13 cellular contexts compared by ENCODE assay signal in the genomic region with DNA sequence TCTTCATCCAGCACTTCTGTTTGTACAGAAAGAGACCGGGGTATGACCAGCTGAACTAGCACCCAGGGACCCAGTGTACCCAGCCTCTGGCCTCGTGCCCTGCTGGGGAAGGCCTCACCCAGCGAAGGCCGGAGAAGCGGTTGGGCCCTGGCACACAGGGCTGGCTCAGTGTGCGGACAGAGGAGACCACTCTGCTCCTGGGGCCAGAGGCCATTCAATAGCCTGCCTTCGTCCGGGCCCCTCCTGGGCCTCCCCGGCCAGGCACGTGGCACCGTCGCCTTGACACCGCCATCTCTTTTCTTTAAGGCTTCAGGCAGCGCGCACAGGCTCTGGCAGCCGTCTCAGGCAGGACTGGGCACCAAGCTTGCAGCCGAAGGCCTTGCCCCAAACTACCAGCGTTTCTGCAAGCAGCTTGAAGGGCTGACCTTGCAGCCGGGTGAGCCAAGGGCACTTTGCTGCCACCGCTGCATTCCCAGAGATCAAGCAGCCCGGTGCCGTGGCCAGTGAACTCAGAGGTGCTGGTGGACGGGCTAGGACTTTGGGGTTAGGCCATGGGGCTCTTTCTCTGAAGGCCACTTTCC. TPM values are rescaled to one million over a fixed set of nuclear protein-coding genes. Genes with fewer than 3 reads are reported as not detected.
DNase-seq lines count a peak whose midpoint lies in the region; ATAC-seq and TF ChIP-seq lines count a peak whose summit lies in the region.
"Had no signal": no experiment of that assay in that cellular context is flagged by ENCODE, and none has a peak within 500 bp of the region (broad histone marks: within the 10 kb centered on the region; RNA-seq: fewer than 3 reads in every experiment).

No MANE protein-coding gene starts in this region.

- no peak overlapping the region for H3K4me3 Mint-ChIP-seq in osteocyte (ENCODE audit: unreplicated experiment)
- H3K4me3 Mint-ChIP-seq: stimulated activated naive B cell treated with anti-CD40 and anti-IgM and Interleukin-4, amounts not matched to agents 10 μg/mL and 1 μg/mL and 100 μg/mL, for 72 hours had no signal

- intact Hi-C loops in ascending aorta (cut with DNase I) (loop anchor here (10.0 kb wide), 3 partner anchors 184 to 1266 kb away; a partner anchor contains a TSS), heart right ventricle (cut with DNase I) (loop anchor here in 1 of 10 donors (10.0 kb wide), 1 partner anchor 126 kb away; no protein-coding TSS in a partner anchor), uterus (cut with DNase I; ENCODE audit: low total_unique reads) (no loop called here)

- no peaks in the 10 kb centered on the region for H3K27me3 ChIP-seq in ascending aorta
- H3K27me3 ChIP-seq in heart right ventricle, result no peaks in the 10 kb centered on the region
- H3K27me3 ChIP-seq in uterus, result no peaks in the 10 kb centered on the region
- no peaks in the 10 kb centered on the region for H3K27me3 ChIP-seq in BE2C

- ATAC-seq in heart right ventricle (peak; percentile 8 to 53 (median 29)), HG02970 (IDR thresholded peaks at IDR 0.05; ENCODE audit: low FRiP score, unreplicated experiment) (no peak)
- ATAC-seq: activated naive CD4-positive, alpha-beta T cell treated with anti-CD3 and anti-CD28 coated beads, Interleukin-2, amount 50 U/mL, for 72 hours; stimulated activated naive B cell treated with anti-CD40 and anti-IgM and Interleukin-4, amounts not matched to agents 10 μg/mL and 1 μg/mL and 100 μg/mL, for 72 hours had no signal

- H3K27ac Mint-ChIP-seq in osteocyte (ENCODE audit: unreplicated experiment), result peak overlapping the region; percentile 91
- H3K27ac Mint-ChIP-seq: stimulated activated naive B cell treated with anti-CD40 and anti-IgM and Interleukin-4, amounts not matched to agents 10 μg/mL and 1 μg/mL and 100 μg/mL, for 72 hours had no signal

- H3K27ac ChIP-seq in ascending aorta, result peak overlapping the region; percentile 74 to 87
- H3K27ac ChIP-seq in heart right ventricle, result peak overlapping the region; percentile 78 to 88 (median 82)
- H3K27ac ChIP-seq in uterus, result peak overlapping the region; percentile 85 to 89

- TF ChIP-seq CTCF in ascending aorta (IDR thresholded peaks at IDR 0.05), result no peak
- no peak for TF ChIP-seq CTCF in heart right ventricle (IDR thresholded peaks at IDR 0.05)
- TF ChIP-seq CTCF in osteocyte (IDR thresholded peaks at IDR 0.05), result no peak
- TF ChIP-seq CTCF in uterus (IDR thresholded peaks at IDR 0.05), result no peak
- no peak for TF ChIP-seq CTCF in BE2C (IDR thresholded peaks at IDR 0.05; ENCODE audit: low read depth, low read length)

- WGBS in heart right ventricle, 2 donors, result 69 to 71% methylated on average over 23 of the region's 23 CpGs

- no peak for TF ChIP-seq POLR2A in uterus (IDR thresholded peaks at IDR 0.05)

- peaks cover 27% of the 10 kb centered on the region for H3K4me1 Mint-ChIP-seq in osteocyte (ENCODE audit: unreplicated experiment)

- DNase-seq in ascending aorta (ENCODE audit: low spot score in 2 of 2) (no peak), heart right ventricle (peak in 1 of 2 donors; percentile 51), osteocyte (ENCODE audit: extremely low spot score, unreplicated experiment) (no peak), uterus (peak; percentile 31 to 35), BE2C (no peak), NCI-H187 treated with DMSO at 0.1 percent for 48 hours (lab: John Stamatoyannopoulos, UW) (no peak), Kasumi-1 (lab: John Stamatoyannopoulos, UW) (no peak)
- DNase-seq: activated CD8-positive, alpha-beta memory T cell treated with anti-CD3 and anti-CD28 coated beads for 24 hours; effector memory CD4-positive, alpha-beta T cell; stimulated activated CD4-positive, alpha-beta T cell treated with anti-CD3 and anti-CD28 coated beads, Interleukin-2, amount 100 ng/mL, for 24 hours; stimulated activated naive B cell treated with anti-CD40 and anti-IgM and Interleukin-4, amounts not matched to agents 10 μg/mL and 1 μg/mL and 100 μg/mL, for 72 hours had no signal

- H3K9me3 Mint-ChIP-seq in osteocyte (ENCODE audit: unreplicated experiment), result no peaks in the 10 kb centered on the region
- H3K9me3 Mint-ChIP-seq: activated naive CD4-positive, alpha-beta T cell treated with anti-CD3 and anti-CD28 coated beads, Interleukin-2, amount 50 U/mL, for 72 hours; stimulated activated naive B cell treated with anti-CD40 and anti-IgM and Interleukin-4, amounts not matched to agents 10 μg/mL and 1 μg/mL and 100 μg/mL, for 72 hours had no signal

- H3K4me3 ChIP-seq in ascending aorta, result no peak overlapping the region
- H3K4me3 ChIP-seq in heart right ventricle, result no peak overlapping the region
- no peak overlapping the region for H3K4me3 ChIP-seq in uterus
- H3K4me3 ChIP-seq in BE2C (ENCODE audit: low read depth, low read length), result no peak overlapping the region

- H3K27me3 Mint-ChIP-seq in osteocyte (ENCODE audit: unreplicated experiment), result no peaks in the 10 kb centered on the region
- H3K27me3 Mint-ChIP-seq: stimulated activated naive B cell treated with anti-CD40 and anti-IgM and Interleukin-4, amounts not matched to agents 10 μg/mL and 1 μg/mL and 100 μg/mL, for 72 hours had no signal

- H3K4me1 ChIP-seq in ascending aorta (peaks cover 9 to 18% of the 10 kb centered on the region in 2 donors), heart right ventricle (peaks cover 21 to 48% (median 36%) of the 10 kb centered on the region in 9 donors), uterus (peaks cover 7 to 9% of the 10 kb centered on the region in 2 donors), BE2C (no peaks in the 10 kb centered on the region; the same call in 1 of the 2 replicates)

- H3K9me3 ChIP-seq in ascending aorta (no peaks in the 10 kb centered on the region), heart right ventricle (no peaks in the 10 kb centered on the region), uterus (no peaks in the 10 kb centered on the region), BE2C (no peaks in the 10 kb centered on the region)

- H3K36me3 Mint-ChIP-seq in osteocyte (ENCODE audit: unreplicated experiment), result peaks cover 8% of the 10 kb centered on the region
- H3K36me3 Mint-ChIP-seq: activated naive CD4-positive, alpha-beta T cell treated with anti-CD3 and anti-CD28 coated beads, Interleukin-2, amount 50 U/mL, for 72 hours had no signal

- H3K36me3 ChIP-seq in ascending aorta (peaks cover 24 to 35% of the 10 kb centered on the region in 2 donors), heart right ventricle (peaks cover 0 to 67% (median 33%) of the 10 kb centered on the region in 9 donors), uterus (no peaks in the 10 kb centered on the region), BE2C (no peaks in the 10 kb centered on the region)

RNA-seq across cellular contexts. Expression of a gene that starts 8.0 kb away (rescaled TPM):
- 165 TPM for total RNA-seq in ascending aorta
- 100 to 1,000 TPM; 147 to 206 (median 176) TPM for total RNA-seq in heart right ventricle
- 100 to 1,000 TPM; 134 to 149 TPM for polyA plus RNA-seq in heart right ventricle
- total RNA-seq in osteocyte, result 149 TPM in 2 replicates
- 10 to 100 TPM; 44.7 to 98.7 (median 74.0) TPM for total RNA-seq in uterus
- polyA plus RNA-seq in BE2C (2012; ENCODE audit: insufficient read depth, insufficient read length, low read depth), result 13.1 TPM

RNA-seq across cellular contexts. Expression of a gene that starts 8.2 kb away (rescaled TPM):
- total RNA-seq in ascending aorta (75.0 TPM), heart right ventricle (10 to 100 TPM; 46.0 to 75.0 (median 52.7) TPM), osteocyte (37.0 and 43.8 TPM in 2 replicates), uterus (10 to 100 TPM in 3 of 4 donors, 1 to 10 TPM in 1; 7.1 to 34.7 (median 22.7) TPM)
- polyA plus RNA-seq in heart right ventricle, result 100 to 1,000 TPM in 1 of 2 donors, 10 to 100 TPM in 1; 80.5 to 203 TPM
- 98.9 TPM for polyA plus RNA-seq in BE2C (2012; ENCODE audit: insufficient read depth, insufficient read length, low read depth)

RNA-seq across cellular contexts. Expression of a gene that starts 23.8 kb away (rescaled TPM):
- total RNA-seq in ascending aorta (16.7 TPM), heart right ventricle (10 to 100 TPM in 1 of 10 donors, 1 to 10 TPM in 9; 5.2 to 11.8 (median 8.0) TPM), osteocyte (23.8 and 24.9 TPM in 2 replicates), uterus (10 to 100 TPM; 10.8 to 17.8 (median 13.8) TPM)
- 1 to 10 TPM; 7.5 to 7.6 TPM for polyA plus RNA-seq in heart right ventricle
- polyA plus RNA-seq in BE2C (2012; ENCODE audit: insufficient read depth, insufficient read length, low read depth), result 2.3 TPM

RNA-seq across cellular contexts. Expression of a gene that starts 24.4 kb away (rescaled TPM):
- total RNA-seq in ascending aorta (0.32 TPM), heart right ventricle (1 to 10 TPM; 2.6 to 5.8 (median 4.2) TPM), osteocyte (8.5 and 9.8 TPM in 2 replicates), uterus (10 to 100 TPM in 2 of 4 donors, 1 to 10 TPM in 1, under 1 TPM in 1; 0.26 to 24.4 (median 8.3) TPM)
- 1 to 10 TPM; 2.3 to 7.6 TPM for polyA plus RNA-seq in heart right ventricle
- 5.4 TPM for polyA plus RNA-seq in BE2C (2012; ENCODE audit: insufficient read depth, insufficient read length, low read depth)

RNA-seq across cellular contexts. Expression of a gene that starts 35.6 kb away (rescaled TPM):
- total RNA-seq in ascending aorta (not detected), heart right ventricle (10 to 100 TPM in 7 of 10 donors, 1 to 10 TPM in 3; 6.0 to 24.5 (median 11.9) TPM), osteocyte (0.34 and 0.43 TPM in 2 replicates), uterus (1 to 10 TPM in 2 of 4 donors, under 1 TPM in 2; 0.51 to 8.2 (median 1.1) TPM)
- polyA plus RNA-seq in heart right ventricle, result 10 to 100 TPM; 12.4 to 56.6 TPM
- 29.6 TPM for polyA plus RNA-seq in BE2C (2012; ENCODE audit: insufficient read depth, insufficient read length, low read depth)

Comparison
In these comparisons a context has a peak if more than half of its experiments do, and no peak if none do; other contexts are left out.
1. DNase-seq: peak in uterus (2 of 2); none in ascending aorta (0 of 2), osteocyte (single experiment), BE2C (single experiment), NCI-H187 treated with DMSO at 0.1 percent for 48 hours (single experiment) and Kasumi-1 (0 of 2).
2. Peak in every context shown above with its lines, with median percentiles within 50 percentile points of each other: H3K27ac ChIP-seq.